ENCODE assay signal across 21 cellular contexts in genomic region chr7:127873151-127873550, GRCh38.
"Had no signal": no experiment of that assay in that cellular context is flagged by ENCODE, and none has a peak within 500 bp of the region (broad histone marks: within the 10 kb centered on the region; RNA-seq: fewer than 3 reads in every experiment).

No MANE protein-coding gene starts in this region.

- H3K27me3 Mint-ChIP-seq: dendritic cell treated with granulocyte-macrophage colony-stimulating factor and Interleukin-4, amounts not matched to agents 40 ng/mL and 50 ng/mL, for 4 days; effector memory CD8-positive, alpha-beta T cell; natural killer cell treated with Interleukin-12 subunit alpha and Interleukin-12 subunit beta and Interleukin-15 and Interleukin-18, amount 100 ng/mL, for 72 hours; stimulated activated memory B cell treated with anti-CD40 and anti-IgM and Interleukin-4, amounts not matched to agents 10 μg/mL and 1 μg/mL and 100 μg/mL, for 72 hours; stimulated activated naive CD8-positive, alpha-beta T cell treated with anti-CD3 and anti-CD28 coated beads, Interleukin-15, Interleukin-2, amounts not matched to agents 100 ng/mL and 50 ng/mL, for 24 hours had no signal

- ATAC-seq: effector memory CD8-positive, alpha-beta T cell; gastrocnemius medialis; heart right ventricle; pancreas; sciatic nerve; stimulated activated memory B cell treated with anti-CD40 and anti-IgM and Interleukin-4, amounts not matched to agents 10 μg/mL and 1 μg/mL and 100 μg/mL, for 72 hours had no signal

- H3K4me3 Mint-ChIP-seq: dendritic cell treated with granulocyte-macrophage colony-stimulating factor and Interleukin-4, amounts not matched to agents 40 ng/mL and 50 ng/mL, for 4 days; effector memory CD8-positive, alpha-beta T cell; natural killer cell treated with Interleukin-12 subunit alpha and Interleukin-12 subunit beta and Interleukin-15 and Interleukin-18, amount 100 ng/mL, for 72 hours; stimulated activated memory B cell treated with anti-CD40 and anti-IgM and Interleukin-4, amounts not matched to agents 10 μg/mL and 1 μg/mL and 100 μg/mL, for 72 hours; stimulated activated naive CD8-positive, alpha-beta T cell treated with anti-CD3 and anti-CD28 coated beads, Interleukin-15, Interleukin-2, amounts not matched to agents 100 ng/mL and 50 ng/mL, for 24 hours had no signal

- H3K27ac Mint-ChIP-seq: dendritic cell treated with granulocyte-macrophage colony-stimulating factor and Interleukin-4, amounts not matched to agents 40 ng/mL and 50 ng/mL, for 4 days; natural killer cell treated with Interleukin-12 subunit alpha and Interleukin-12 subunit beta and Interleukin-15 and Interleukin-18, amount 100 ng/mL, for 72 hours; stimulated activated memory B cell treated with anti-CD40 and anti-IgM and Interleukin-4, amounts not matched to agents 10 μg/mL and 1 μg/mL and 100 μg/mL, for 72 hours; stimulated activated naive CD8-positive, alpha-beta T cell treated with anti-CD3 and anti-CD28 coated beads, Interleukin-15, Interleukin-2, amounts not matched to agents 100 ng/mL and 50 ng/mL, for 24 hours had no signal

- DNase-seq: effector memory CD8-positive, alpha-beta T cell; gastrocnemius medialis; heart right ventricle; hypothalamus; left ventricle myocardium inferior; mesenchymal stem cell; midbrain; occipital lobe; pancreas; retina; spleen; stimulated activated CD4-positive, alpha-beta T cell treated with anti-CD3 and anti-CD28 coated beads, Interleukin-15, amount 100 ng/mL, for 24 hours; stimulated activated CD4-positive, alpha-beta T cell treated with anti-CD3 and anti-CD28 coated beads, Interleukin-1b, Interleukin-23, amount 100 ng/mL, for 48 hours; stimulated activated CD4-positive, alpha-beta T cell treated with anti-CD3 and anti-CD28 coated beads, Interleukin-4, amount 100 ng/mL, for 24 hours; tibial artery had no signal

- H3K9me3 Mint-ChIP-seq: dendritic cell treated with granulocyte-macrophage colony-stimulating factor and Interleukin-4, amounts not matched to agents 40 ng/mL and 50 ng/mL, for 4 days; effector memory CD8-positive, alpha-beta T cell; natural killer cell treated with Interleukin-12 subunit alpha and Interleukin-12 subunit beta and Interleukin-15 and Interleukin-18, amount 100 ng/mL, for 72 hours; stimulated activated memory B cell treated with anti-CD40 and anti-IgM and Interleukin-4, amounts not matched to agents 10 μg/mL and 1 μg/mL and 100 μg/mL, for 72 hours; stimulated activated naive CD8-positive, alpha-beta T cell treated with anti-CD3 and anti-CD28 coated beads, Interleukin-15, Interleukin-2, amounts not matched to agents 100 ng/mL and 50 ng/mL, for 24 hours had no signal

- FAIRE-seq: islet of Langerhans, pancreas had no signal
